28 cellular contexts compared by ENCODE assay signal in genomic region chr10:29005988-29006387, GRCh38.
"Had no signal": no experiment of that assay in that cellular context is flagged by ENCODE, and none has a peak within 500 bp of the region (broad histone marks: within the 10 kb centered on the region; RNA-seq: fewer than 3 reads in every experiment).

No MANE protein-coding gene starts in this region.

- H3K27me3 ChIP-seq: stomach, suprapubic skin, testis, thyroid gland, tibial nerve, transverse colon, upper lobe of left lung, upper lobe of right lung, uterus, vagina had no signal

- H3K36me3 Mint-ChIP-seq: stimulated activated effector memory CD8-positive, alpha-beta T cell treated with anti-CD3 and anti-CD28 coated beads, Interleukin-12 subunit alpha, Interleukin-12 subunit beta, amount 100 ng/mL, for 72 hours; stimulated activated memory B cell treated with anti-CD40 and anti-IgM and Interleukin-4, amounts not matched to agents 10 μg/mL and 1 μg/mL and 100 μg/mL, for 72 hours; stimulated activated naive B cell treated with anti-CD40 and anti-IgM and Interleukin-4, amounts not matched to agents 10 μg/mL and 1 μg/mL and 100 μg/mL, for 72 hours; type B pancreatic cell had no signal

- H3K4me1 ChIP-seq: stomach, suprapubic skin, thyroid gland, tibial artery, transverse colon, upper lobe of left lung, upper lobe of right lung, uterus, vagina had no signal

- H3K4me3 Mint-ChIP-seq: stimulated activated effector memory CD8-positive, alpha-beta T cell treated with anti-CD3 and anti-CD28 coated beads, Interleukin-12 subunit alpha, Interleukin-12 subunit beta, amount 100 ng/mL, for 72 hours; stimulated activated memory B cell treated with anti-CD40 and anti-IgM and Interleukin-4, amounts not matched to agents 10 μg/mL and 1 μg/mL and 100 μg/mL, for 72 hours; stimulated activated naive B cell treated with anti-CD40 and anti-IgM and Interleukin-4, amounts not matched to agents 10 μg/mL and 1 μg/mL and 100 μg/mL, for 72 hours; stimulated activated naive CD8-positive, alpha-beta T cell treated with anti-CD3 and anti-CD28 coated beads, Interleukin-15, amount 100 ng/mL, for 72 hours; stimulated activated naive CD8-positive, alpha-beta T cell treated with anti-CD3 and anti-CD28 coated beads, Interleukin-15, Interleukin-2, amounts not matched to agents 100 ng/mL and 50 ng/mL, for 24 hours; type B pancreatic cell had no signal

- H3K9me3 ChIP-seq: suprapubic skin, testis, thoracic aorta, thyroid gland, tibial artery, transverse colon, upper lobe of left lung, upper lobe of right lung, uterus, vagina had no signal

- H3K4me1 Mint-ChIP-seq: stimulated activated effector memory CD8-positive, alpha-beta T cell treated with anti-CD3 and anti-CD28 coated beads, Interleukin-12 subunit alpha, Interleukin-12 subunit beta, amount 100 ng/mL, for 72 hours; stimulated activated memory B cell treated with anti-CD40 and anti-IgM and Interleukin-4, amounts not matched to agents 10 μg/mL and 1 μg/mL and 100 μg/mL, for 72 hours; stimulated activated naive B cell treated with anti-CD40 and anti-IgM and Interleukin-4, amounts not matched to agents 10 μg/mL and 1 μg/mL and 100 μg/mL, for 72 hours; stimulated activated naive CD8-positive, alpha-beta T cell treated with anti-CD3 and anti-CD28 coated beads, Interleukin-15, amount 100 ng/mL, for 72 hours had no signal

- H3K27ac ChIP-seq: stomach, suprapubic skin, testis, thoracic aorta, thyroid gland, tibial artery, tibial nerve, transverse colon, upper lobe of left lung, upper lobe of right lung, uterus, vagina had no signal

- H3K27ac Mint-ChIP-seq: stimulated activated effector memory CD8-positive, alpha-beta T cell treated with anti-CD3 and anti-CD28 coated beads, Interleukin-12 subunit alpha, Interleukin-12 subunit beta, amount 100 ng/mL, for 72 hours; stimulated activated memory B cell treated with anti-CD40 and anti-IgM and Interleukin-4, amounts not matched to agents 10 μg/mL and 1 μg/mL and 100 μg/mL, for 72 hours; stimulated activated naive B cell treated with anti-CD40 and anti-IgM and Interleukin-4, amounts not matched to agents 10 μg/mL and 1 μg/mL and 100 μg/mL, for 72 hours; stimulated activated naive CD8-positive, alpha-beta T cell treated with anti-CD3 and anti-CD28 coated beads, Interleukin-15, amount 100 ng/mL, for 72 hours; stimulated activated naive CD8-positive, alpha-beta T cell treated with anti-CD3 and anti-CD28 coated beads, Interleukin-15, Interleukin-2, amounts not matched to agents 100 ng/mL and 50 ng/mL, for 24 hours; type B pancreatic cell had no signal

- DNase-seq: stimulated activated CD4-positive, alpha-beta T cell treated with anti-CD3 and anti-CD28 coated beads, Interleukin-2, amount 100 ng/mL, for 48 hours; stimulated activated CD4-positive, alpha-beta T cell treated with anti-CD3 and anti-CD28 coated beads, Interleukin-4, amount 100 ng/mL, for 1 hour; stimulated activated CD4-positive, alpha-beta T cell treated with anti-CD3 and anti-CD28 coated beads, Interleukin-4, amount 100 ng/mL, for 24 hours; stimulated activated CD4-positive, alpha-beta T cell treated with anti-CD3 and anti-CD28 coated beads, Interleukin-4, amount 100 ng/mL, for 4 hours; stimulated activated CD8-positive, alpha-beta memory T cell treated with anti-CD3 and anti-CD28 coated beads, Interleukin-4, amount 100 ng/mL, for 48 hours; stimulated activated naive B cell treated with anti-CD40 and anti-IgM and Interleukin-4, amounts not matched to agents 10 μg/mL and 1 μg/mL and 100 μg/mL, for 72 hours; stimulated activated naive CD4-positive, alpha-beta T cell; stimulated activated naive CD4-positive, alpha-beta T cell treated with Interleukin-2 at 50 U/mL for 16 hours; stimulated activated naive CD8-positive, alpha-beta T cell treated with anti-CD3 and anti-CD28 coated beads, Interleukin-15, amount 100 ng/mL, for 72 hours; stimulated activated naive CD8-positive, alpha-beta T cell treated with anti-CD3 and anti-CD28 coated beads, Interleukin-15, Interleukin-2, amounts not matched to agents 100 U/mL and 50 U/mL, for 24 hours; stomach; substantia nigra; testis; thyroid gland; tibial artery; transverse colon; trophoblast cell; upper lobe of left lung; upper lobe of right lung; uterus had no signal

- H3K4me3 ChIP-seq: stomach, suprapubic skin, testis, thoracic aorta, thyroid gland, tibial artery, tibial nerve, transverse colon, upper lobe of left lung, upper lobe of right lung, uterus, vagina had no signal

- H3K9me3 Mint-ChIP-seq: stimulated activated effector memory CD8-positive, alpha-beta T cell treated with anti-CD3 and anti-CD28 coated beads, Interleukin-12 subunit alpha, Interleukin-12 subunit beta, amount 100 ng/mL, for 72 hours; stimulated activated naive CD8-positive, alpha-beta T cell treated with anti-CD3 and anti-CD28 coated beads, Interleukin-15, amount 100 ng/mL, for 72 hours; stimulated activated naive CD8-positive, alpha-beta T cell treated with anti-CD3 and anti-CD28 coated beads, Interleukin-15, Interleukin-2, amounts not matched to agents 100 ng/mL and 50 ng/mL, for 24 hours had no signal

- ATAC-seq: stimulated activated effector memory CD8-positive, alpha-beta T cell treated with anti-CD3 and anti-CD28 coated beads, Interleukin-12 subunit alpha, Interleukin-12 subunit beta, amount 100 ng/mL, for 72 hours; stimulated activated memory B cell treated with anti-CD40 and anti-IgM and Interleukin-4, amounts not matched to agents 10 μg/mL and 1 μg/mL and 100 μg/mL, for 72 hours; stimulated activated naive B cell treated with anti-CD40 and anti-IgM and Interleukin-4, amounts not matched to agents 10 μg/mL and 1 μg/mL and 100 μg/mL, for 72 hours; stimulated activated naive CD8-positive, alpha-beta T cell treated with anti-CD3 and anti-CD28 coated beads, Interleukin-15, amount 100 ng/mL, for 72 hours; stimulated activated naive CD8-positive, alpha-beta T cell treated with anti-CD3 and anti-CD28 coated beads, Interleukin-15, Interleukin-2, amounts not matched to agents 100 U/mL and 50 U/mL, for 24 hours; upper lobe of right lung had no signal

- H3K27me3 Mint-ChIP-seq: stimulated activated memory B cell treated with anti-CD40 and anti-IgM and Interleukin-4, amounts not matched to agents 10 μg/mL and 1 μg/mL and 100 μg/mL, for 72 hours; stimulated activated naive CD8-positive, alpha-beta T cell treated with anti-CD3 and anti-CD28 coated beads, Interleukin-15, Interleukin-2, amounts not matched to agents 100 ng/mL and 50 ng/mL, for 24 hours; type B pancreatic cell had no signal

- H3K36me3 ChIP-seq: stomach, suprapubic skin, thoracic aorta, thyroid gland, tibial artery, tibial nerve, transverse colon, upper lobe of left lung, upper lobe of right lung, uterus, vagina had no signal
